8 cellular contexts compared by ENCODE assay signal in the genomic region with DNA sequence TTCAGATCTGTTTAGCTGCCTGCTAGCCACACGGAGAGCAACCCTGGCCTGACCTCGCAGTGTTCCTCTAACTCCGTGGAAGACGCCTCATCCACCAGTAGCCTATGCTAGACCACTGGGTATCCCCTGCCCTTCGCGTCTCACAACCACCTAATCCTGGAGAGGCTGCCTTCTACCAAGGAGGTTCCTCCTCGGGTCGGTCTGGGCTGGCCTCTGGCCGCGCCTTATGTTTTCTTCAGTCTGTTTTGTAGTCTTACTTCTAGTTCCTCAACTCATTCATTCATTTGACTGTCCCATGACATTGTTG. TPM values are rescaled to one million over a fixed set of nuclear protein-coding genes. Genes with fewer than 3 reads are reported as not detected.
DNase-seq lines count a peak whose midpoint lies in the region; ATAC-seq and TF ChIP-seq lines count a peak whose summit lies in the region.

No MANE protein-coding gene starts in this region.

- no peak for ATAC-seq in activated naive CD8-positive, alpha-beta T cell treated with anti-CD3 and anti-CD28 coated beads, Interleukin-2, amount 10 ng/mL, durations not matched to agents 7 days and 5 days (ENCODE audit: low read depth)

- TF ChIP-seq POLR2A in suprapubic skin (IDR thresholded peaks at IDR 0.05) = no peak

- peak overlapping the region; percentile 91 for H3K4me3 Mint-ChIP-seq in activated naive CD8-positive, alpha-beta T cell treated with anti-CD3 and anti-CD28 coated beads, Interleukin-2, amount 10 ng/mL, durations not matched to agents 7 days and 5 days

- H3K9me3 Mint-ChIP-seq in activated naive CD8-positive, alpha-beta T cell treated with anti-CD3 and anti-CD28 coated beads, Interleukin-2, amount 10 ng/mL, durations not matched to agents 7 days and 5 days = no peaks in the 10 kb centered on the region

- H3K9me3 ChIP-seq in suprapubic skin = no peaks in the 10 kb centered on the region

- TF ChIP-seq EP300 in suprapubic skin (IDR thresholded peaks at IDR 0.05) = no peak

- H3K27me3 Mint-ChIP-seq in activated naive CD8-positive, alpha-beta T cell treated with anti-CD3 and anti-CD28 coated beads, Interleukin-2, amount 10 ng/mL, durations not matched to agents 7 days and 5 days = no peaks in the 10 kb centered on the region

- H3K36me3 ChIP-seq in suprapubic skin = no peaks in the 10 kb centered on the region

- H3K27me3 ChIP-seq in suprapubic skin = no peaks in the 10 kb centered on the region

- peaks cover 1% of the 10 kb centered on the region for H3K36me3 Mint-ChIP-seq in activated naive CD8-positive, alpha-beta T cell treated with anti-CD3 and anti-CD28 coated beads, Interleukin-2, amount 10 ng/mL, durations not matched to agents 7 days and 5 days

- peaks cover 22% of the 10 kb centered on the region for H3K4me1 ChIP-seq in suprapubic skin

- WGBS in suprapubic skin = 20% methylated on average over 10 of the region's 10 CpGs

- H3K27ac Mint-ChIP-seq in activated naive CD8-positive, alpha-beta T cell treated with anti-CD3 and anti-CD28 coated beads, Interleukin-2, amount 10 ng/mL, durations not matched to agents 7 days and 5 days = peak overlapping the region; percentile 78

- peak overlapping the region; percentile 84 for H3K27ac ChIP-seq in suprapubic skin

- peak; percentile 18 for DNase-seq in SKM-1 treated with dmso at 0.1 percent for 144 hours (lab: John Stamatoyannopoulos, UW; ENCODE audit: unreplicated experiment)
- DNase-seq in SKM-1 (lab: John Stamatoyannopoulos, UW; ENCODE audit: unreplicated experiment) = no peak
- DNase-seq in activated naive CD8-positive, alpha-beta T cell treated with anti-CD3 and anti-CD28 coated beads, Interleukin-2, amount 10 ng/mL, durations not matched to agents 7 days and 5 days = no peak
- DNase-seq in iPS-NIHi7 (ENCODE audit: extremely low spot score) = peak; percentile 54
- no peak for DNase-seq in suprapubic skin (ENCODE audit: low spot score in 2 of 2)
- no peak for DNase-seq in NCI-H446 (lab: John Stamatoyannopoulos, UW)
- no peak for DNase-seq in RPMI8226
- DNase-seq in mesenteric fat pad (ENCODE audit: low spot score) = no peak

- peaks cover 12% of the 10 kb centered on the region for H3K4me1 Mint-ChIP-seq in activated naive CD8-positive, alpha-beta T cell treated with anti-CD3 and anti-CD28 coated beads, Interleukin-2, amount 10 ng/mL, durations not matched to agents 7 days and 5 days

- H3K4me3 ChIP-seq in suprapubic skin = peak overlapping the region; percentile 65

- no peak for TF ChIP-seq CTCF in suprapubic skin (IDR thresholded peaks at IDR 0.05)

- POLR2A ChIA-PET in activated naive CD8-positive, alpha-beta T cell treated with anti-CD3 and anti-CD28 coated beads, Interleukin-2, amount 10 ng/mL, durations not matched to agents 7 days and 5 days (lab: Charles Lee) = interaction anchor here (0.7 to 2.8 kb wide), 7 partner anchors 27 to 532 kb away, joined by 3 to 11 read pairs (median 6); partner anchors contain the start of genes ARHGEF39, CREB3 and TLN1

RNA-seq across cellular contexts. Expression of gene TPM2, which starts 1.6 kb away (rescaled TPM):
- 10 to 100 TPM; 35.7 to 36.9 TPM for total RNA-seq in activated naive CD8-positive, alpha-beta T cell treated with anti-CD3 and anti-CD28 coated beads, Interleukin-2, amount 10 ng/mL, durations not matched to agents 7 days and 5 days
- 100 to 1,000 TPM in 1 of 4 donors, 10 to 100 TPM in 3; 40.6 to 105 (median 56.7) TPM for total RNA-seq in suprapubic skin
- total RNA-seq in mesenteric fat pad = 244 TPM

RNA-seq across cellular contexts. Expression of gene CA9, which starts 17.6 kb away (rescaled TPM):
- total RNA-seq in activated naive CD8-positive, alpha-beta T cell treated with anti-CD3 and anti-CD28 coated beads, Interleukin-2, amount 10 ng/mL, durations not matched to agents 7 days and 5 days = 1 to 10 TPM in 1 of 2 experiments, under 1 TPM in 1; 0.86 to 1.2 TPM
- 1 to 10 TPM in 3 of 4 donors, not detected in 1; 2.1 to 5.7 (median 2.8) TPM for total RNA-seq in suprapubic skin
- not detected for total RNA-seq in mesenteric fat pad

RNA-seq across cellular contexts. Expression of gene ARHGEF39, which starts 26.3 kb away (rescaled TPM):
- 10 to 100 TPM; 13.1 to 13.4 TPM for total RNA-seq in activated naive CD8-positive, alpha-beta T cell treated with anti-CD3 and anti-CD28 coated beads, Interleukin-2, amount 10 ng/mL, durations not matched to agents 7 days and 5 days
- 10 to 100 TPM in 1 of 4 donors, 1 to 10 TPM in 1, under 1 TPM in 2; 0.34 to 11.3 (median 1.9) TPM for total RNA-seq in suprapubic skin
- total RNA-seq in mesenteric fat pad = 0.58 TPM

RNA-seq across cellular contexts. Expression of gene CCDC107, which starts 33.2 kb away (rescaled TPM):
- 10 to 100 TPM; 32.7 to 36.3 TPM for total RNA-seq in activated naive CD8-positive, alpha-beta T cell treated with anti-CD3 and anti-CD28 coated beads, Interleukin-2, amount 10 ng/mL, durations not matched to agents 7 days and 5 days
- total RNA-seq in suprapubic skin = 10 to 100 TPM in 1 of 4 donors, 1 to 10 TPM in 3; 5.0 to 13.2 (median 9.6) TPM
- 103 TPM for total RNA-seq in mesenteric fat pad

RNA-seq across cellular contexts. Expression of gene RMRP, which starts 33.5 kb away (rescaled TPM):
- total RNA-seq in activated naive CD8-positive, alpha-beta T cell treated with anti-CD3 and anti-CD28 coated beads, Interleukin-2, amount 10 ng/mL, durations not matched to agents 7 days and 5 days = over 10,000 TPM; 10,447 to 10,452 TPM
- over 10,000 TPM in 2 of 4 donors, 1,000 to 10,000 TPM in 2; 1,246 to 15,173 (median 11,383) TPM for total RNA-seq in suprapubic skin
- total RNA-seq in mesenteric fat pad = 19,106 TPM

Comparison
In these comparisons a context has a peak if more than half of its experiments do, and no peak if none do; other contexts are left out.
1. DNase-seq: peak in SKM-1 treated with dmso at 0.1 percent for 144 hours (single experiment) and iPS-NIHi7 (single experiment); none in SKM-1 (single experiment), activated naive CD8-positive, alpha-beta T cell treated with anti-CD3 and anti-CD28 coated beads, Interleukin-2, amount 10 ng/mL, durations not matched to agents 7 days and 5 days (single experiment), suprapubic skin (0 of 2), NCI-H446 (0 of 2), RPMI8226 (single experiment) and mesenteric fat pad (single experiment).